ENCODE assay signal across 9 cellular contexts in genomic region chr3:150765949-150766720, GRCh38. TPM values are rescaled to one million over a fixed set of nuclear protein-coding genes. Genes with fewer than 3 reads are reported as not detected.
DNase-seq lines count a peak whose midpoint lies in the region; ATAC-seq and TF ChIP-seq lines count a peak whose summit lies in the region.
"Had no signal": no experiment of that assay in that cellular context is flagged by ENCODE, and none has a peak within 500 bp of the region (broad histone marks: within the 10 kb centered on the region; RNA-seq: fewer than 3 reads in every experiment).

No MANE protein-coding gene starts in this region.

- 90% methylated on average over 8 of the region's 8 CpGs for WGBS in suprapubic skin

- no peaks in the 10 kb centered on the region for H3K9me3 ChIP-seq in suprapubic skin

- no peak for TF ChIP-seq EP300 in suprapubic skin (IDR thresholded peaks at IDR 0.05)

- peak overlapping the region in 3 of 10 donors; percentile 52 to 100 (median 55) for H3K27ac Mint-ChIP-seq in naive thymus-derived CD8-positive, alpha-beta T cell

- H3K36me3 ChIP-seq in suprapubic skin = no peaks in the 10 kb centered on the region

- H3K27me3 Mint-ChIP-seq in naive thymus-derived CD8-positive, alpha-beta T cell = no peaks in the 10 kb centered on the region

- no peaks in the 10 kb centered on the region for H3K9me3 Mint-ChIP-seq in naive thymus-derived CD8-positive, alpha-beta T cell

- POLR2A ChIA-PET in naive thymus-derived CD8-positive, alpha-beta T cell (lab: Charles Lee) = no interaction called here

- TF ChIP-seq CTCF in GM12865 (IDR thresholded peaks at IDR 0.05; ENCODE audit: insufficient read depth, low read depth, low read length, missing control alignments) = no peak
- TF ChIP-seq CTCF in NB4 (IDR thresholded peaks at IDR 0.05; ENCODE audit: low read depth, low read length) = no peak
- no peak for TF ChIP-seq CTCF in suprapubic skin (IDR thresholded peaks at IDR 0.05)

- H3K4me3 ChIP-seq in GM12865 (ENCODE audit: low read depth, low read length) = peak overlapping the region; percentile 96
- H3K4me3 ChIP-seq in NB4 (ENCODE audit: low read depth, low read length) = no peak overlapping the region
- H3K4me3 ChIP-seq in suprapubic skin = no peak overlapping the region

- peaks cover 13% of the 10 kb centered on the region for H3K4me1 ChIP-seq in suprapubic skin

- H3K4me1 Mint-ChIP-seq in naive thymus-derived CD8-positive, alpha-beta T cell = peaks cover 6 to 28% (median 22%) of the 10 kb centered on the region in 4 donors

- ATAC-seq in GM21576 (IDR thresholded peaks at IDR 0.05; ENCODE audit: unreplicated experiment) (peak; percentile 14), HG02970 (IDR thresholded peaks at IDR 0.05; ENCODE audit: low FRiP score, unreplicated experiment) (no peak)
- ATAC-seq in naive thymus-derived CD8-positive, alpha-beta T cell = no peak

- H3K27ac ChIP-seq in suprapubic skin = no peak overlapping the region

- no peak for TF ChIP-seq POLR2A in NB4 (IDR thresholded peaks at IDR 0.05; ENCODE audit: extremely low read depth, insufficient read length)
- TF ChIP-seq POLR2A in suprapubic skin (IDR thresholded peaks at IDR 0.05) = no peak

- no peaks in the 10 kb centered on the region for H3K27me3 ChIP-seq in suprapubic skin

- H3K36me3 Mint-ChIP-seq in naive thymus-derived CD8-positive, alpha-beta T cell = no peaks in the 10 kb centered on the region

- DNase-seq in GM12865 (ENCODE audit: low read depth) (peak; percentile 84), NB4 (ENCODE audit: low read depth) (peak; percentile 66), islet precursor cell (peak; percentile 78), suprapubic skin (ENCODE audit: low spot score in 2 of 2) (no peak), OCI-M2 (lab: John Stamatoyannopoulos, UW; ENCODE audit: unreplicated experiment) (no peak)
- no peak for DNase-seq in naive thymus-derived CD8-positive, alpha-beta T cell
- DNase-seq: T-helper 9 cell had no signal

- H3K4me3 Mint-ChIP-seq in naive thymus-derived CD8-positive, alpha-beta T cell = peak overlapping the region in 1 of 10 donors; percentile 26

RNA-seq across cellular contexts. Expression of gene SIAH2, which starts 3.2 kb away (rescaled TPM):
- 10 to 100 TPM; 49.5 to 95.7 (median 81.3) TPM for total RNA-seq in suprapubic skin
- 10 to 100 TPM; 16.9 to 18.4 TPM for total RNA-seq in naive thymus-derived CD8-positive, alpha-beta T cell
- polyA plus RNA-seq in naive thymus-derived CD8-positive, alpha-beta T cell = 10 to 100 TPM; 10.9 to 20.5 (median 20.3) TPM

Comparison
In these comparisons a context has a peak if more than half of its experiments do, and no peak if none do; other contexts are left out.
1. DNase-seq: peak in GM12865 (single experiment), NB4 (single experiment) and islet precursor cell (single experiment); none in suprapubic skin (0 of 2), naive thymus-derived CD8-positive, alpha-beta T cell (0 of 10) and OCI-M2 (single experiment).